Comparison of ENCODE assay signal across 8 cellular contexts in genomic region chr5:142063878-142064331, GRCh38. TPM values are rescaled to one million over a fixed set of nuclear protein-coding genes. Genes with fewer than 3 reads are reported as not detected.
DNase-seq lines count a peak whose midpoint lies in the region; ATAC-seq, FAIRE-seq and TF ChIP-seq lines count a peak whose summit lies in the region.

No MANE protein-coding gene starts in this region.

- peak overlapping the region; percentile 48 for H3K4me3 Mint-ChIP-seq in WTC11
- H3K4me3 Mint-ChIP-seq in dendritic cell treated with granulocyte-macrophage colony-stimulating factor and Interleukin-4, amounts not matched to agents 40 ng/mL and 50 ng/mL, for 4 days = no peak overlapping the region

- WGBS in lung, 2 donors = 20 to 26% methylated on average over 10 of the region's 10 CpGs

- H3K36me3 ChIP-seq in lung (ENCODE audit: control insufficient read depth in 2 of 2, insufficient read depth in 2 of 2, low read length in 2 of 2) = no peaks in the 10 kb centered on the region

- H3K27me3 ChIP-seq in lung (ENCODE audit: control insufficient read depth, insufficient read depth) = no peaks in the 10 kb centered on the region

- H3K4me3 ChIP-seq in lung = peak overlapping the region; percentile 10

- POLR2A ChIA-PET in WTC11 (lab: Charles Lee) = interaction anchor here (0.5 to 1.4 kb wide), 2 partner anchors 15 to 69 kb away, joined by 3 read pairs; no protein-coding TSS in a partner anchor

- peaks cover 4 to 7% of the 10 kb centered on the region in 2 donors for H3K4me1 ChIP-seq in lung (ENCODE audit: control insufficient read depth in 2 of 2, insufficient read depth in 2 of 2, low read length in 2 of 2)

- no peak for TF ChIP-seq RAD21 in Ishikawa (IDR thresholded peaks at IDR 0.05; ENCODE audit: low read depth)

- intact Hi-C loops in dendritic cell treated with granulocyte-macrophage colony-stimulating factor and Interleukin-4, amounts not matched to agents 40 ng/mL and 50 ng/mL, for 4 days (cut with micrococcal nuclease) = loop anchor here (5.0 kb wide), 1 partner anchor 78 kb away; no protein-coding TSS in a partner anchor

- no peaks in the 10 kb centered on the region for H3K9me3 ChIP-seq in lung (ENCODE audit: control insufficient read depth in 2 of 2, insufficient read depth in 1 of 2, low read length in 1 of 2)

- no peak for TF ChIP-seq EP300 in Ishikawa (IDR thresholded peaks at IDR 0.05; ENCODE audit: borderline replicate concordance)

- H3K36me3 Mint-ChIP-seq in WTC11 = no peaks in the 10 kb centered on the region
- no peaks in the 10 kb centered on the region for H3K36me3 Mint-ChIP-seq in dendritic cell treated with granulocyte-macrophage colony-stimulating factor and Interleukin-4, amounts not matched to agents 40 ng/mL and 50 ng/mL, for 4 days (ENCODE audit: low read depth)

- no peaks in the 10 kb centered on the region for H3K9me3 Mint-ChIP-seq in WTC11
- H3K9me3 Mint-ChIP-seq in dendritic cell treated with granulocyte-macrophage colony-stimulating factor and Interleukin-4, amounts not matched to agents 40 ng/mL and 50 ng/mL, for 4 days = no peaks in the 10 kb centered on the region

- H3K4me1 Mint-ChIP-seq in WTC11 = peaks cover 11% of the 10 kb centered on the region
- H3K4me1 Mint-ChIP-seq in dendritic cell treated with granulocyte-macrophage colony-stimulating factor and Interleukin-4, amounts not matched to agents 40 ng/mL and 50 ng/mL, for 4 days (ENCODE audit: low read depth) = peaks cover 19% of the 10 kb centered on the region

- DNase-seq in AG20443 (ENCODE audit: low spot score) (peak; percentile 76), WTC11 (ENCODE audit: low spot score) (peak; percentile 44), lung (ENCODE audit: low spot score) (no peak), superior temporal gyrus (ENCODE audit: extremely low spot score) (peak; percentile 100), RCC 7860 (ENCODE audit: low spot score) (no peak)

- ATAC-seq in WTC11 (peak; percentile 74), lung (ENCODE audit: insufficient read depth, low FRiP score) (no peak), GM21423 (IDR thresholded peaks at IDR 0.05; ENCODE audit: unreplicated experiment) (no peak)

- H3K27ac Mint-ChIP-seq in WTC11 = no peak overlapping the region
- H3K27ac Mint-ChIP-seq in dendritic cell treated with granulocyte-macrophage colony-stimulating factor and Interleukin-4, amounts not matched to agents 40 ng/mL and 50 ng/mL, for 4 days = peak overlapping the region; percentile 35

- TF ChIP-seq CTCF in WTC11 (IDR thresholded peaks at IDR 0.05) (no peak), lung (IDR thresholded peaks at IDR 0.05; ENCODE audit: control extremely low read depth, extremely low read depth) (no peak)

- CTCF ChIA-PET in WTC11 (lab: Charles Lee) = interaction anchor here (0.7 to 1.7 kb wide), 8 partner anchors 10 to 103 kb away, joined by 3 to 8 read pairs (median 5); partner anchors contain the start of genes GNPDA1 and RNF14

- H3K27ac ChIP-seq in lung (ENCODE audit: low read depth in 1 of 2, low read length in 1 of 2) = no peak overlapping the region

- no peaks in the 10 kb centered on the region for H3K27me3 Mint-ChIP-seq in WTC11 (ENCODE audit: low read depth)
- peaks cover 16% of the 10 kb centered on the region for H3K27me3 Mint-ChIP-seq in dendritic cell treated with granulocyte-macrophage colony-stimulating factor and Interleukin-4, amounts not matched to agents 40 ng/mL and 50 ng/mL, for 4 days

- no peak for FAIRE-seq in RCC 7860 (lab: Jason Lieb, UNC)

TF ChIP-seq in Ishikawa, 13 proteins besides CTCF, POLR2A, EP300 and RAD21 (continues in another document):
- TF ChIP-seq, protein P1, sequence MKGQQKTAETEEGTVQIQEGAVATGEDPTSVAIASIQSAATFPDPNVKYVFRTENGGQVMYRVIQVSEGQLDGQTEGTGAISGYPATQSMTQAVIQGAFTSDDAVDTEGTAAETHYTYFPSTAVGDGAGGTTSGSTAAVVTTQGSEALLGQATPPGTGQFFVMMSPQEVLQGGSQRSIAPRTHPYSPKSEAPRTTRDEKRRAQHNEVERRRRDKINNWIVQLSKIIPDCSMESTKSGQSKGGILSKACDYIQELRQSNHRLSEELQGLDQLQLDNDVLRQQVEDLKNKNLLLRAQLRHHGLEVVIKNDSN (IDR thresholded peaks at IDR 0.05) = peak; percentile 62
- TF ChIP-seq CEBPB (IDR thresholded peaks at IDR 0.05) (no peak), YY1 (IDR thresholded peaks at IDR 0.05; ENCODE audit: low read depth) (no peak), REST (IDR thresholded peaks at IDR 0.05; ENCODE audit: low read depth) (no peak), CREB1 (IDR thresholded peaks at IDR 0.05; ENCODE audit: low read depth) (no peak), FOXM1 (IDR thresholded peaks at IDR 0.05; ENCODE audit: borderline replicate concordance, low read depth) (no peak), EGR1 (IDR thresholded peaks at IDR 0.05) (no peak)

TF ChIP-seq in WTC11, 78 proteins besides CTCF, POLR2A, EP300 and RAD21 (continues in another document):
- TF ChIP-seq GABPB1 (CRISPR knock-in tag; IDR thresholded peaks at IDR 0.05) (no peak), ZNF512 (CRISPR knock-in tag; IDR thresholded peaks at IDR 0.05; ENCODE audit: borderline replicate concordance) (no peak), NFE2L1 (CRISPR knock-in tag; IDR thresholded peaks at IDR 0.05) (no peak), ETV6 (CRISPR knock-in tag; IDR thresholded peaks at IDR 0.05) (no peak), TCF7 (CRISPR knock-in tag; IDR thresholded peaks at IDR 0.05; ENCODE audit: low read depth) (no peak)
- TF ChIP-seq, protein P2, sequence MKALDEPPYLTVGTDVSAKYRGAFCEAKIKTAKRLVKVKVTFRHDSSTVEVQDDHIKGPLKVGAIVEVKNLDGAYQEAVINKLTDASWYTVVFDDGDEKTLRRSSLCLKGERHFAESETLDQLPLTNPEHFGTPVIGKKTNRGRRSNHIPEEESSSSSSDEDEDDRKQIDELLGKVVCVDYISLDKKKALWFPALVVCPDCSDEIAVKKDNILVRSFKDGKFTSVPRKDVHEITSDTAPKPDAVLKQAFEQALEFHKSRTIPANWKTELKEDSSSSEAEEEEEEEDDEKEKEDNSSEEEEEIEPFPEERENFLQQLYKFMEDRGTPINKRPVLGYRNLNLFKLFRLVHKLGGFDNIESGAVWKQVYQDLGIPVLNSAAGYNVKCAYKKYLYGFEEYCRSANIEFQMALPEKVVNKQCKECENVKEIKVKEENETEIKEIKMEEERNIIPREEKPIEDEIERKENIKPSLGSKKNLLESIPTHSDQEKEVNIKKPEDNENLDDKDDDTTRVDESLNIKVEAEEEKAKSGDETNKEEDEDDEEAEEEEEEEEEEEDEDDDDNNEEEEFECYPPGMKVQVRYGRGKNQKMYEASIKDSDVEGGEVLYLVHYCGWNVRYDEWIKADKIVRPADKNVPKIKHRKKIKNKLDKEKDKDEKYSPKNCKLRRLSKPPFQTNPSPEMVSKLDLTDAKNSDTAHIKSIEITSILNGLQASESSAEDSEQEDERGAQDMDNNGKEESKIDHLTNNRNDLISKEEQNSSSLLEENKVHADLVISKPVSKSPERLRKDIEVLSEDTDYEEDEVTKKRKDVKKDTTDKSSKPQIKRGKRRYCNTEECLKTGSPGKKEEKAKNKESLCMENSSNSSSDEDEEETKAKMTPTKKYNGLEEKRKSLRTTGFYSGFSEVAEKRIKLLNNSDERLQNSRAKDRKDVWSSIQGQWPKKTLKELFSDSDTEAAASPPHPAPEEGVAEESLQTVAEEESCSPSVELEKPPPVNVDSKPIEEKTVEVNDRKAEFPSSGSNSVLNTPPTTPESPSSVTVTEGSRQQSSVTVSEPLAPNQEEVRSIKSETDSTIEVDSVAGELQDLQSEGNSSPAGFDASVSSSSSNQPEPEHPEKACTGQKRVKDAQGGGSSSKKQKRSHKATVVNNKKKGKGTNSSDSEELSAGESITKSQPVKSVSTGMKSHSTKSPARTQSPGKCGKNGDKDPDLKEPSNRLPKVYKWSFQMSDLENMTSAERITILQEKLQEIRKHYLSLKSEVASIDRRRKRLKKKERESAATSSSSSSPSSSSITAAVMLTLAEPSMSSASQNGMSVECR (CRISPR knock-in tag; IDR thresholded peaks at IDR 0.05; ENCODE audit: borderline replicate concordance) = no peak
- TF ChIP-seq, protein P3, sequence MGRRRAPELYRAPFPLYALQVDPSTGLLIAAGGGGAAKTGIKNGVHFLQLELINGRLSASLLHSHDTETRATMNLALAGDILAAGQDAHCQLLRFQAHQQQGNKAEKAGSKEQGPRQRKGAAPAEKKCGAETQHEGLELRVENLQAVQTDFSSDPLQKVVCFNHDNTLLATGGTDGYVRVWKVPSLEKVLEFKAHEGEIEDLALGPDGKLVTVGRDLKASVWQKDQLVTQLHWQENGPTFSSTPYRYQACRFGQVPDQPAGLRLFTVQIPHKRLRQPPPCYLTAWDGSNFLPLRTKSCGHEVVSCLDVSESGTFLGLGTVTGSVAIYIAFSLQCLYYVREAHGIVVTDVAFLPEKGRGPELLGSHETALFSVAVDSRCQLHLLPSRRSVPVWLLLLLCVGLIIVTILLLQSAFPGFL (CRISPR knock-in tag; IDR thresholded peaks at IDR 0.05; ENCODE audit: borderline replicate concordance) = no peak
- TF ChIP-seq, protein P4, sequence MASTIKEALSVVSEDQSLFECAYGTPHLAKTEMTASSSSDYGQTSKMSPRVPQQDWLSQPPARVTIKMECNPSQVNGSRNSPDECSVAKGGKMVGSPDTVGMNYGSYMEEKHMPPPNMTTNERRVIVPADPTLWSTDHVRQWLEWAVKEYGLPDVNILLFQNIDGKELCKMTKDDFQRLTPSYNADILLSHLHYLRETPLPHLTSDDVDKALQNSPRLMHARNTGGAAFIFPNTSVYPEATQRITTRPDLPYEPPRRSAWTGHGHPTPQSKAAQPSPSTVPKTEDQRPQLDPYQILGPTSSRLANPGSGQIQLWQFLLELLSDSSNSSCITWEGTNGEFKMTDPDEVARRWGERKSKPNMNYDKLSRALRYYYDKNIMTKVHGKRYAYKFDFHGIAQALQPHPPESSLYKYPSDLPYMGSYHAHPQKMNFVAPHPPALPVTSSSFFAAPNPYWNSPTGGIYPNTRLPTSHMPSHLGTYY (CRISPR knock-in tag; IDR thresholded peaks at IDR 0.05) = no peak

RNA-seq across cellular contexts. Expression of gene NDFIP1, which starts 44.7 kb away (rescaled TPM):
- 26.4 to 27.6 TPM (median 26.6 TPM) in 3 replicates for total RNA-seq in WTC11 (2021)
- total RNA-seq in lung = 100 to 1,000 TPM in 1 of 2 donors, 10 to 100 TPM in 1; 66.8 to 106 TPM
- polyA plus RNA-seq in lung = 10 to 100 TPM; 31.5 to 70.1 TPM

RNA-seq across cellular contexts. Expression of gene GNPDA1, which starts 51.1 kb away (rescaled TPM):
- total RNA-seq in WTC11 (2021) = 54.8 to 67.3 TPM (median 62.9 TPM) in 3 replicates
- total RNA-seq in lung = 10 to 100 TPM; 30.2 to 32.4 TPM
- 10 to 100 TPM; 23.3 to 51.4 TPM for polyA plus RNA-seq in lung

Comparison
In these comparisons a context has a peak if more than half of its experiments do, and no peak if none do; other contexts are left out.
1. DNase-seq: peak in AG20443 (single experiment), WTC11 (single experiment) and superior temporal gyrus (single experiment); none in lung (single experiment) and RCC 7860 (single experiment).